21 cellular contexts compared by ENCODE assay signal in genomic region chr19:816500-816857, GRCh38. TPM values are rescaled to one million over a fixed set of nuclear protein-coding genes. Genes with fewer than 3 reads are reported as not detected.
DNase-seq lines count a peak whose midpoint lies in the region; ATAC-seq and TF ChIP-seq lines count a peak whose summit lies in the region.
"Had no signal": no experiment of that assay in that cellular context is flagged by ENCODE, and none has a peak within 500 bp of the region (broad histone marks: within the 10 kb centered on the region; RNA-seq: fewer than 3 reads in every experiment).

No MANE protein-coding gene starts in this region.

- H3K36me3 Mint-ChIP-seq in T-helper 1 cell treated with Interleukin-12 subunit alpha and Interleukin-12 subunit beta and Interleukin-4 antibody, amounts not matched to agents 30 μg/mL and 1 μg/mL, for 36 hours (ENCODE audit: low read depth): peaks cover 16% of the 10 kb centered on the region
- H3K36me3 Mint-ChIP-seq in HFFc6 (ENCODE audit: low read depth): peaks cover 28% of the 10 kb centered on the region
- peaks cover 69% of the 10 kb centered on the region for H3K36me3 Mint-ChIP-seq in effector memory CD8-positive, alpha-beta T cell (ENCODE audit: insufficient read depth)
- H3K36me3 Mint-ChIP-seq in type B pancreatic cell: peaks cover 9% of the 10 kb centered on the region

- no peak for ATAC-seq in effector memory CD8-positive, alpha-beta T cell (replicated peaks)

- no peak for DNase-seq in T-helper 1 cell
- no peak for DNase-seq in HFFc6
- DNase-seq in effector memory CD8-positive, alpha-beta T cell: no peak
- DNase-seq in type B pancreatic cell (ENCODE audit: extremely low spot score, unreplicated experiment): no peak
- DNase-seq in head of caudate nucleus: no peak
- no peak for DNase-seq in stimulated activated naive CD4-positive, alpha-beta T cell (lab: John Stamatoyannopoulos, UW)
- DNase-seq in NCI-H82 (lab: John Stamatoyannopoulos, UW): no peak
- DNase-seq: CD4-positive, CD25-positive, alpha-beta regulatory T cell; DMS79 treated with DMSO at 0.1 percent for 48 hours; GOT3; Karpas-422; MG63; NCI-H1092 treated with DMSO at 0.1 percent for 48 hours; NCI-H1694 treated with DMSO at 0.1 percent for 48 hours; NCI-H2107; NCI-H2227 treated with DMSO at 0.1 percent for 48 hours; NCI-H524 had no signal

- no peak overlapping the region for H3K4me3 Mint-ChIP-seq in T-helper 1 cell treated with Interleukin-12 subunit alpha and Interleukin-12 subunit beta and Interleukin-4 antibody, amounts not matched to agents 30 μg/mL and 1 μg/mL, for 36 hours
- H3K4me3 Mint-ChIP-seq in HFFc6 (peak overlapping the region; percentile 7; the same call in 1 of the 2 replicates), type B pancreatic cell (peak overlapping the region; percentile 61)
- H3K4me3 Mint-ChIP-seq in effector memory CD8-positive, alpha-beta T cell: no peak overlapping the region
- H3K4me3 Mint-ChIP-seq: B cell; CD4-positive, CD25-positive, alpha-beta regulatory T cell had no signal

- peaks cover 4% of the 10 kb centered on the region for H3K9me3 Mint-ChIP-seq in T-helper 1 cell treated with Interleukin-12 subunit alpha and Interleukin-12 subunit beta and Interleukin-4 antibody, amounts not matched to agents 30 μg/mL and 1 μg/mL, for 36 hours
- H3K9me3 Mint-ChIP-seq in HFFc6: peaks cover 13% of the 10 kb centered on the region
- H3K9me3 Mint-ChIP-seq in effector memory CD8-positive, alpha-beta T cell: peaks cover 4 to 16% of the 10 kb centered on the region in 2 donors
- no peaks in the 10 kb centered on the region for H3K9me3 Mint-ChIP-seq in type B pancreatic cell

- TF ChIP-seq CTCF in HFFc6 (IDR thresholded peaks at IDR 0.05): no peak
- no peak for TF ChIP-seq CTCF in type B pancreatic cell (conservative IDR thresholded peaks at IDR 0.05)

- peak overlapping the region; percentile 10 for H3K27ac Mint-ChIP-seq in T-helper 1 cell treated with Interleukin-12 subunit alpha and Interleukin-12 subunit beta and Interleukin-4 antibody, amounts not matched to agents 30 μg/mL and 1 μg/mL, for 36 hours
- H3K27ac Mint-ChIP-seq in HFFc6 (no peak overlapping the region; the same call in 1 of the 2 replicates), type B pancreatic cell (peak overlapping the region; percentile 78)
- H3K27ac Mint-ChIP-seq in effector memory CD8-positive, alpha-beta T cell: peak overlapping the region; percentile 6 to 92
- H3K27ac Mint-ChIP-seq: B cell had no signal

- no peaks in the 10 kb centered on the region for H3K4me1 Mint-ChIP-seq in T-helper 1 cell treated with Interleukin-12 subunit alpha and Interleukin-12 subunit beta and Interleukin-4 antibody, amounts not matched to agents 30 μg/mL and 1 μg/mL, for 36 hours (ENCODE audit: low read depth)
- H3K4me1 Mint-ChIP-seq in HFFc6 (ENCODE audit: low read depth) (no peaks in the 10 kb centered on the region), type B pancreatic cell (ENCODE audit: unreplicated experiment) (no peaks in the 10 kb centered on the region)
- H3K4me1 Mint-ChIP-seq in effector memory CD8-positive, alpha-beta T cell (ENCODE audit: low read depth in 2 of 2): peaks cover 3 to 4% of the 10 kb centered on the region in 2 donors
- H3K4me1 Mint-ChIP-seq: B cell had no signal

- intact Hi-C loops in head of caudate nucleus (cut with DNase I): no loop called here

- H3K27me3 Mint-ChIP-seq in T-helper 1 cell treated with Interleukin-12 subunit alpha and Interleukin-12 subunit beta and Interleukin-4 antibody, amounts not matched to agents 30 μg/mL and 1 μg/mL, for 36 hours (ENCODE audit: low read depth): peaks cover 12% of the 10 kb centered on the region
- H3K27me3 Mint-ChIP-seq in HFFc6 (ENCODE audit: insufficient read depth) (peaks cover 21% of the 10 kb centered on the region), type B pancreatic cell (no peaks in the 10 kb centered on the region)
- no peaks in the 10 kb centered on the region for H3K27me3 Mint-ChIP-seq in effector memory CD8-positive, alpha-beta T cell
- H3K27me3 Mint-ChIP-seq: B cell had no signal

RNA-seq across cellular contexts. Expression of gene PLPPR3, which starts 5.3 kb away (rescaled TPM):
- total RNA-seq in HFFc6 (2021; fragmentation: NEBNext Ultra II Directional; extraction: Animal tissue kit (Norgen Biotek cat#: 25700)): under 1 TPM in 1 of 6 experiments, not detected in 5; 0.09 TPM
- total RNA-seq in type B pancreatic cell (ENCODE audit: low replicate concordance): 9.9 and 29.2 TPM in 2 replicates
- total RNA-seq: B cell; CD4-positive, CD25-positive, alpha-beta regulatory T cell had no signal

RNA-seq across cellular contexts. Expression of gene AZU1, which starts 11.2 kb away (rescaled TPM):
- not detected for total RNA-seq in HFFc6 (2021; fragmentation: NEBNext Ultra II Directional; extraction: Animal tissue kit (Norgen Biotek cat#: 25700))
- 0.41 TPM in 1 of 2 replicates, not detected in the other for total RNA-seq in type B pancreatic cell (ENCODE audit: low replicate concordance)
- total RNA-seq: G401, SK-MEL-5 had no signal

RNA-seq across cellular contexts. Expression of gene PTBP1, which starts 19.2 kb away (rescaled TPM):
- total RNA-seq in HFFc6 (2021; fragmentation: NEBNext Ultra II Directional; extraction: Animal tissue kit (Norgen Biotek cat#: 25700)): 100 to 1,000 TPM; 307 to 421 (median 380) TPM
- 416 and 496 TPM in 2 replicates for total RNA-seq in type B pancreatic cell (ENCODE audit: low replicate concordance)

RNA-seq across cellular contexts. Expression of gene PRTN3, which starts 24.3 kb away (rescaled TPM):
- total RNA-seq in HFFc6 (2021; fragmentation: NEBNext Ultra II Directional; extraction: Animal tissue kit (Norgen Biotek cat#: 25700)): not detected
- total RNA-seq in type B pancreatic cell (ENCODE audit: low replicate concordance): 0.45 TPM in 1 of 2 replicates, not detected in the other
- total RNA-seq: B cell; CD4-positive, CD25-positive, alpha-beta regulatory T cell; G401; SK-MEL-5 had no signal

RNA-seq across cellular contexts. Expression of gene ELANE, which starts 35.6 kb away (rescaled TPM):
- under 1 TPM in 1 of 6 experiments, not detected in 5; 0.21 TPM for total RNA-seq in HFFc6 (2021; fragmentation: NEBNext Ultra II Directional; extraction: Animal tissue kit (Norgen Biotek cat#: 25700))
- total RNA-seq in type B pancreatic cell (ENCODE audit: low replicate concordance): not detected in 2 replicates
- total RNA-seq: B cell; CD4-positive, CD25-positive, alpha-beta regulatory T cell; G401; SK-MEL-5 had no signal

Comparison
In these comparisons a context has a peak if more than half of its experiments do, and no peak if none do; other contexts are left out.
1. H3K4me3 Mint-ChIP-seq: peak in HFFc6 (single experiment) and type B pancreatic cell (single experiment); none in T-helper 1 cell treated with Interleukin-12 subunit alpha and Interleukin-12 subunit beta and Interleukin-4 antibody, amounts not matched to agents 30 μg/mL and 1 μg/mL, for 36 hours (single experiment) and effector memory CD8-positive, alpha-beta T cell (0 of 2).